ENCODE assay signal across 20 cellular contexts in genomic region chr9:22107646-22108045, GRCh38.
"Had no signal": no experiment of that assay in that cellular context is flagged by ENCODE, and none has a peak within 500 bp of the region (broad histone marks: within the 10 kb centered on the region; RNA-seq: fewer than 3 reads in every experiment).

No MANE protein-coding gene starts in this region.

- H3K4me1 ChIP-seq: testis had no signal

- H3K36me3 Mint-ChIP-seq: activated naive CD8-positive, alpha-beta T cell treated with anti-CD3 and anti-CD28 coated beads for 36 hours had no signal

- H3K4me1 Mint-ChIP-seq: neural crest cell had no signal

- ATAC-seq: effector memory CD8-positive, alpha-beta T cell; gastrocnemius medialis; heart left ventricle had no signal

- H3K36me3 ChIP-seq: gastrocnemius medialis, heart left ventricle, left ventricle myocardium inferior, ovary, sigmoid colon, stomach had no signal

- FAIRE-seq: urothelium cell line had no signal

- H3K27ac ChIP-seq: gastrocnemius medialis, heart left ventricle, left ventricle myocardium inferior, ovary, sigmoid colon, testis had no signal

- H3K9me3 ChIP-seq: gastrocnemius medialis, heart left ventricle, left ventricle myocardium inferior, ovary, sigmoid colon, stomach, testis had no signal

- H3K27me3 Mint-ChIP-seq: activated B cell treated with CpG ODN at 0.5 μM for 24 hours had no signal

- H3K27ac Mint-ChIP-seq: activated B cell treated with CpG ODN at 0.5 μM for 24 hours; activated CD4-positive, alpha-beta T cell treated with anti-CD3 and anti-CD28 coated beads, Interleukin-2, amount 10 ng/mL, durations not matched to agents 24 days and 14 days; activated naive CD8-positive, alpha-beta T cell treated with anti-CD3 and anti-CD28 coated beads for 36 hours; dendritic cell treated with granulocyte-macrophage colony-stimulating factor and Interleukin-4, amounts not matched to agents 40 ng/mL and 50 ng/mL, for 4 days; effector memory CD8-positive, alpha-beta T cell; T-helper 2 cell treated with Interferon-gamma antibody and Interleukin-4, amounts not matched to agents 5 μg/mL and 100 μg/mL, for 36 hours had no signal

- H3K9me3 Mint-ChIP-seq: activated B cell treated with CpG ODN at 0.5 μM for 24 hours; activated naive CD8-positive, alpha-beta T cell treated with anti-CD3 and anti-CD28 coated beads for 36 hours; dendritic cell treated with granulocyte-macrophage colony-stimulating factor and Interleukin-4, amounts not matched to agents 40 ng/mL and 50 ng/mL, for 4 days; effector memory CD8-positive, alpha-beta T cell; neural crest cell; T-helper 2 cell treated with Interferon-gamma antibody and Interleukin-4, amounts not matched to agents 5 μg/mL and 100 μg/mL, for 36 hours had no signal

- H3K4me3 ChIP-seq: gastrocnemius medialis, heart left ventricle, left ventricle myocardium inferior, ovary, sigmoid colon, stomach, testis had no signal

- H3K4me3 Mint-ChIP-seq: activated B cell treated with CpG ODN at 0.5 μM for 24 hours; activated CD4-positive, alpha-beta T cell treated with anti-CD3 and anti-CD28 coated beads, Interleukin-2, amount 10 ng/mL, durations not matched to agents 24 days and 14 days; activated naive CD8-positive, alpha-beta T cell treated with anti-CD3 and anti-CD28 coated beads for 36 hours; dendritic cell treated with granulocyte-macrophage colony-stimulating factor and Interleukin-4, amounts not matched to agents 40 ng/mL and 50 ng/mL, for 4 days; effector memory CD8-positive, alpha-beta T cell; neural crest cell; T-helper 2 cell treated with Interferon-gamma antibody and Interleukin-4, amounts not matched to agents 5 μg/mL and 100 μg/mL, for 36 hours had no signal

- DNase-seq: activated B cell treated with CpG ODN at 0.5 μM for 24 hours; activated CD4-positive, alpha-beta T cell treated with anti-CD3 and anti-CD28 coated beads, Interleukin-2, amount 10 ng/mL, durations not matched to agents 24 days and 14 days; activated CD8-positive, alpha-beta memory T cell treated with anti-CD3 and anti-CD28 coated beads for 24 hours; activated gamma-delta T cell treated with Interleukin-2 at 50 U/mL for 16 hours; activated naive CD8-positive, alpha-beta T cell treated with anti-CD3 and anti-CD28 coated beads for 36 hours; effector memory CD8-positive, alpha-beta T cell; gastrocnemius medialis; heart left ventricle; left ventricle myocardium inferior; midbrain; ovary; sigmoid colon; stimulated activated CD4-positive, alpha-beta T cell treated with anti-CD3 and anti-CD28 coated beads, Interleukin-12 subunit alpha, Interleukin-12 subunit beta, amount 100 ng/mL, for 4 hours; stimulated activated CD4-positive, alpha-beta T cell treated with anti-CD3 and anti-CD28 coated beads, Interleukin-2, amount 100 ng/mL, for 24 hours; stomach; testis had no signal

- H3K27me3 ChIP-seq: gastrocnemius medialis, heart left ventricle, ovary, sigmoid colon, stomach, testis had no signal
